Comparison of ENCODE assay signal across 1 cellular context in the genomic region with DNA sequence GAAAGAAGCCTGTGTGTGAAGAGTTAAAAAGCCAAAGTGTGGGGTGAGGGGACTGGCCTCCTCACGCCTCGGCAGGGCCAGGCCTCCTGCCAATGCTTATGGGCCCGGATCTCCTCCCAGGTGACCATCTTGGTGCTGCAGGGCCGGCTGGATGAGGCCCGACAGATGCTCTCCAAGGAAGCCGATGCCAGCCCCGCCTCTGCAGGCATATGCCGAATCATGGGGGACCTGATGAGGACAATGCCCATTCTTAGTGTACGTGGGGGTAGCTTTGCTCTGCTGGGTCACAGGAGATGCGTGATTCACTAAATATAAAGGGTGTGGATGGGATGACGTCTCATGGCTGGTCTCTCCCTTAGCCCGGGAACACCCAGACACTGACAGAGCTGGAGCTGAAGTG.
TF ChIP-seq lines count a peak whose summit lies in the region.

No MANE protein-coding gene starts in this region.

TF ChIP-seq in GM12878, 131 proteins besides CTCF, POLR2A, EP300 and RAD21:
- TF ChIP-seq MTA3 (IDR thresholded peaks at IDR 0.05; ENCODE audit: borderline replicate concordance, low read length) (no peak), E2F4 (IDR thresholded peaks at IDR 0.05; ENCODE audit: low read depth, low read length) (no peak), CHD2 (IDR thresholded peaks at IDR 0.05; ENCODE audit: borderline replicate concordance, low read depth, low read length) (no peak), HDAC2 (IDR thresholded peaks at IDR 0.05) (no peak), BRCA1 (IDR thresholded peaks at IDR 0.05; ENCODE audit: low read depth, low read length) (no peak), HDGF (IDR thresholded peaks at IDR 0.05) (no peak)
TF ChIP-seq in GM12878: peak in this region for 0.
